In the genomic region with DNA sequence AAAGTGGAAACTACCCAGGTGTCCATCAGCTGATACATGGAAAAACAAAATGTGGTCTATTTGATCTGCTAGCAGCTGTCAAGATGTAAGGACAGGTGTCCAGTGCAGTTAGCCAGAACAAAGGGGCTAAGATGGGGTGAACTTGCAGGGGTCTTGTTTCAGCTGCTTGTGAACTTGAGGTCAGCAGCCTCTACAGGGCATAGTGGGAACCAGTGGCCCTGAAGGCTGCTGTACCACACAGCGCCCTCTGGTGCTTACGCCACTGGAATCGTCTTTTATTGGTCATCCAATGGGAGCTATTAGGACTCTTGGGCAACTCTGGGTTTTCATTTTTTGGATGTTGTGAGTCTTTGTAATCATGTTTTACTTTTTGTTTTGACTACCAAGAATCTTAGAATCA, we compare ENCODE assay signal across 8 cellular contexts.
DNase-seq lines count a peak whose midpoint lies in the region; ATAC-seq and TF ChIP-seq lines count a peak whose summit lies in the region.

No MANE protein-coding gene starts in this region.

- peak; percentile 44 for ATAC-seq in activated naive CD8-positive, alpha-beta T cell treated with anti-CD3 and anti-CD28 coated beads, Interleukin-2, amount 50 U/mL, for 24 hours
- no peak for ATAC-seq in HG02852 (IDR thresholded peaks at IDR 0.05; ENCODE audit: unreplicated experiment)

- no peak overlapping the region for H3K27ac Mint-ChIP-seq in activated naive CD8-positive, alpha-beta T cell treated with anti-CD3 and anti-CD28 coated beads, Interleukin-2, amount 50 U/mL, for 24 hours
- no peak overlapping the region for H3K27ac Mint-ChIP-seq in immature natural killer cell

- H3K36me3 Mint-ChIP-seq in activated naive CD8-positive, alpha-beta T cell treated with anti-CD3 and anti-CD28 coated beads, Interleukin-2, amount 50 U/mL, for 24 hours (ENCODE audit: low read depth), result no peaks in the 10 kb centered on the region
- H3K36me3 Mint-ChIP-seq in immature natural killer cell, result no peaks in the 10 kb centered on the region

- H3K9me3 Mint-ChIP-seq in activated naive CD8-positive, alpha-beta T cell treated with anti-CD3 and anti-CD28 coated beads, Interleukin-2, amount 50 U/mL, for 24 hours, result no peaks in the 10 kb centered on the region
- H3K9me3 Mint-ChIP-seq in immature natural killer cell, result peaks cover 0 to 2% (median 0%) of the 10 kb centered on the region in 6 donors

- peaks cover 15% of the 10 kb centered on the region for H3K4me1 Mint-ChIP-seq in activated naive CD8-positive, alpha-beta T cell treated with anti-CD3 and anti-CD28 coated beads, Interleukin-2, amount 50 U/mL, for 24 hours
- no peaks in the 10 kb centered on the region for H3K4me1 Mint-ChIP-seq in immature natural killer cell

- H3K4me3 ChIP-seq in LNCaP clone FGC (ENCODE audit: low read depth, low read length), result no peak overlapping the region

- no peak overlapping the region for H3K4me3 Mint-ChIP-seq in activated naive CD8-positive, alpha-beta T cell treated with anti-CD3 and anti-CD28 coated beads, Interleukin-2, amount 50 U/mL, for 24 hours
- H3K4me3 Mint-ChIP-seq in immature natural killer cell, result no peak overlapping the region

- peaks cover 2% of the 10 kb centered on the region for H3K27me3 Mint-ChIP-seq in activated naive CD8-positive, alpha-beta T cell treated with anti-CD3 and anti-CD28 coated beads, Interleukin-2, amount 50 U/mL, for 24 hours
- peaks cover 0 to 2% (median 1%) of the 10 kb centered on the region in 3 donors for H3K27me3 Mint-ChIP-seq in immature natural killer cell (ENCODE audit: low read depth in 3 of 3)

- peak; percentile 18 for DNase-seq in GDM1 (lab: John Stamatoyannopoulos, UW)
- peak; percentile 38 for DNase-seq in LNCaP clone FGC (ENCODE audit: low read depth)
- peak; percentile 40 for DNase-seq in activated naive CD8-positive, alpha-beta T cell treated with anti-CD3 and anti-CD28 coated beads, Interleukin-2, amount 50 U/mL, for 24 hours
- DNase-seq in kidney tubule cell (ENCODE audit: low spot score), result peak; percentile 35
- DNase-seq in NCI-H226, result no peak
- DNase-seq in hepatic stellate cell (ENCODE audit: low spot score), result no peak
- no peak for DNase-seq in immature natural killer cell

- peak; percentile 89 for TF ChIP-seq CTCF in LNCaP clone FGC (IDR thresholded peaks at IDR 0.05; ENCODE audit: control insufficient read depth, extremely low read depth, insufficient read depth)

Comparison
In these comparisons a context has a peak if more than half of its experiments do, and no peak if none do; other contexts are left out.
1. DNase-seq: peak in GDM1 (single experiment), LNCaP clone FGC (single experiment), activated naive CD8-positive, alpha-beta T cell treated with anti-CD3 and anti-CD28 coated beads, Interleukin-2, amount 50 U/mL, for 24 hours (single experiment) and kidney tubule cell (single experiment); none in NCI-H226 (single experiment), hepatic stellate cell (single experiment) and immature natural killer cell (0 of 3).